29 cellular contexts compared by ENCODE assay signal in genomic region chr3:31353166-31353565, GRCh38.
"Had no signal": no experiment of that assay in that cellular context is flagged by ENCODE, and none has a peak within 500 bp of the region (broad histone marks: within the 10 kb centered on the region; RNA-seq: fewer than 3 reads in every experiment).

No MANE protein-coding gene starts in this region.

- H3K27ac ChIP-seq: dorsolateral prefrontal cortex, epithelial cell of prostate, heart right ventricle, left lung, neutrophil, parathyroid adenoma, right lobe of liver, suprapubic skin, transverse colon, upper lobe of right lung, uterus had no signal

- H3K4me1 ChIP-seq: heart right ventricle, left lung, parathyroid adenoma, right lobe of liver, transverse colon, upper lobe of right lung, uterus had no signal

- H3K36me3 ChIP-seq: heart right ventricle, left lung, neutrophil, suprapubic skin, transverse colon, upper lobe of right lung, uterus had no signal

- H3K4me3 ChIP-seq: dorsolateral prefrontal cortex, heart right ventricle, left lung, mucosa of descending colon, right lobe of liver, smooth muscle cell, suprapubic skin, transverse colon, upper lobe of right lung, uterus had no signal

- H3K27me3 ChIP-seq: dorsolateral prefrontal cortex, heart right ventricle, left lung, neutrophil, right lobe of liver, suprapubic skin, transverse colon, upper lobe of right lung, uterus had no signal

- H3K9me3 ChIP-seq: left lung, mucosa of descending colon, neutrophil, right lobe of liver, suprapubic skin, transverse colon, upper lobe of right lung, uterus had no signal

- H2AFZ ChIP-seq: parathyroid adenoma had no signal

- FAIRE-seq: islet of Langerhans had no signal

- H3K79me2 ChIP-seq: parathyroid adenoma had no signal

- H3K9ac ChIP-seq: parathyroid adenoma had no signal

- H3K4me2 ChIP-seq: smooth muscle cell had no signal

- DNase-seq: dorsolateral prefrontal cortex; effector CD4-positive, alpha-beta T cell; foreskin fibroblast; glutamatergic neuron; heart right ventricle; hippocampal formation; left cardiac atrium; left lung; mesenchymal stem cell; mucosa of descending colon; naive B cell; right lobe of liver; stimulated activated CD4-positive, alpha-beta T cell treated with anti-CD3 and anti-CD28 coated beads, Interleukin-12 subunit alpha, Interleukin-12 subunit beta, amount 100 ng/mL, for 4 hours; stimulated activated CD4-positive, alpha-beta T cell treated with anti-CD3 and anti-CD28 coated beads, Interleukin-1b, Interleukin-23, amount 100 ng/mL, for 48 hours; stimulated activated CD4-positive, alpha-beta T cell treated with anti-CD3 and anti-CD28 coated beads, Interleukin-4, amount 100 ng/mL, for 1 hour; stimulated activated CD8-positive, alpha-beta memory T cell treated with anti-CD3 and anti-CD28 coated beads, Interleukin-4, amount 100 ng/mL, for 48 hours; stimulated activated naive CD4-positive, alpha-beta T cell; stimulated activated naive CD8-positive, alpha-beta T cell treated with anti-CD3 and anti-CD28 coated beads, Interleukin-15, amount 100 ng/mL, for 72 hours; transverse colon; upper lobe of right lung; uterus had no signal

- ATAC-seq: esophagus mucosa; heart right ventricle; left cardiac atrium; left lung; mucosa of descending colon; natural killer cell treated with Interleukin-12 subunit alpha and Interleukin-12 subunit beta and Interleukin-15 and Interleukin-18, amount 100 ng/mL, for 72 hours; right lobe of liver; stimulated activated naive CD8-positive, alpha-beta T cell treated with anti-CD3 and anti-CD28 coated beads, Interleukin-15, amount 100 ng/mL, for 72 hours; upper lobe of right lung had no signal
